Comparison of ENCODE assay signal across 12 cellular contexts in genomic region chr5:169160405-169160901, GRCh38.
DNase-seq lines count a peak whose midpoint lies in the region; ATAC-seq and TF ChIP-seq lines count a peak whose summit lies in the region.
"Had no signal": no experiment of that assay in that cellular context is flagged by ENCODE, and none has a peak within 500 bp of the region (broad histone marks: within the 10 kb centered on the region; RNA-seq: fewer than 3 reads in every experiment).

No MANE protein-coding gene starts in this region.

- H3K4me3 Mint-ChIP-seq in HFFc6: peak overlapping the region; percentile 59; the same call in 1 of the 2 replicates
- no peak overlapping the region for H3K4me3 Mint-ChIP-seq in stimulated activated memory B cell treated with anti-CD40 and anti-IgM and Interleukin-4, amounts not matched to agents 10 μg/mL and 1 μg/mL and 100 μg/mL, for 72 hours
- H3K4me3 Mint-ChIP-seq: stimulated activated naive CD8-positive, alpha-beta T cell treated with anti-CD3 and anti-CD28 coated beads, Interleukin-15, amount 100 ng/mL, for 72 hours had no signal

- ATAC-seq in left lung (peak; percentile 10), GM18502 (IDR thresholded peaks at IDR 0.05; ENCODE audit: poor library complexity, unreplicated experiment) (no peak)
- no peak for ATAC-seq in stimulated activated memory B cell treated with anti-CD40 and anti-IgM and Interleukin-4, amounts not matched to agents 10 μg/mL and 1 μg/mL and 100 μg/mL, for 72 hours
- ATAC-seq: GM12878; stimulated activated naive CD8-positive, alpha-beta T cell treated with anti-CD3 and anti-CD28 coated beads, Interleukin-15, amount 100 ng/mL, for 72 hours had no signal

- H3K27ac Mint-ChIP-seq in HFFc6: peak overlapping the region; percentile 89
- H3K27ac Mint-ChIP-seq in stimulated activated memory B cell treated with anti-CD40 and anti-IgM and Interleukin-4, amounts not matched to agents 10 μg/mL and 1 μg/mL and 100 μg/mL, for 72 hours: no peak overlapping the region
- H3K27ac Mint-ChIP-seq: stimulated activated naive CD8-positive, alpha-beta T cell treated with anti-CD3 and anti-CD28 coated beads, Interleukin-15, amount 100 ng/mL, for 72 hours had no signal

- H3K27me3 ChIP-seq in left lung (no peaks in the 10 kb centered on the region), transverse colon (no peaks in the 10 kb centered on the region)

- intact Hi-C loops in left lung (cut with DNase I): no loop called here
- intact Hi-C loops in transverse colon (cut with DNase I; ENCODE audit: low total_unique reads): no loop called here

- H3K4me1 ChIP-seq in left lung (no peaks in the 10 kb centered on the region), transverse colon (peaks cover 0 to 8% (median 0%) of the 10 kb centered on the region in 4 donors)

- H3K36me3 ChIP-seq in left lung (no peaks in the 10 kb centered on the region), transverse colon (no peaks in the 10 kb centered on the region)

- H3K27ac ChIP-seq in left lung (peak overlapping the region in 1 of 2 donors; percentile 18), transverse colon (peak overlapping the region; percentile 29 to 47 (median 40))

- in situ Hi-C loops in astrocyte of the spinal cord (cut with HindIII; ENCODE audit: low sequenced_read_pairs): no loop called here
- in situ Hi-C loops in transverse colon (cut with MboI; ENCODE audit: low pct_ligation_motif_present in 1 of 4, low pct_unique_long_range_greater_than_20kb in 1 of 4, low sequenced_read_pairs in 3 of 4): no loop called here

- H3K27me3 Mint-ChIP-seq in HFFc6 (ENCODE audit: insufficient read depth): peaks cover 13% of the 10 kb centered on the region
- H3K27me3 Mint-ChIP-seq in stimulated activated memory B cell treated with anti-CD40 and anti-IgM and Interleukin-4, amounts not matched to agents 10 μg/mL and 1 μg/mL and 100 μg/mL, for 72 hours: peaks cover 8% of the 10 kb centered on the region
- H3K27me3 Mint-ChIP-seq: stimulated activated naive CD8-positive, alpha-beta T cell treated with anti-CD3 and anti-CD28 coated beads, Interleukin-15, amount 100 ng/mL, for 72 hours had no signal

- 65 to 71% methylated on average over 6 of the region's 6 CpGs for WGBS in transverse colon (ENCODE audit: low coverage in 1 of 2), 2 donors

- peaks cover 31% of the 10 kb centered on the region for H3K9me3 Mint-ChIP-seq in HFFc6
- H3K9me3 Mint-ChIP-seq in stimulated activated memory B cell treated with anti-CD40 and anti-IgM and Interleukin-4, amounts not matched to agents 10 μg/mL and 1 μg/mL and 100 μg/mL, for 72 hours: peaks cover 9% of the 10 kb centered on the region

- DNase-seq in HFFc6: peak; percentile 14
- DNase-seq in astrocyte of the spinal cord (ENCODE audit: low read depth, low spot score): peak; percentile 8
- DNase-seq in left lung: no peak
- no peak for DNase-seq in transverse colon
- no peak for DNase-seq in cerebellar cortex (ENCODE audit: low spot score)
- DNase-seq in pons (ENCODE audit: low spot score): no peak
- DNase-seq: cortex of kidney; NCI-H1436; stimulated activated naive CD8-positive, alpha-beta T cell treated with anti-CD3 and anti-CD28 coated beads, Interleukin-15, amount 100 ng/mL, for 72 hours had no signal

- peaks cover 26% of the 10 kb centered on the region for H3K36me3 Mint-ChIP-seq in HFFc6 (ENCODE audit: low read depth)
- H3K36me3 Mint-ChIP-seq in stimulated activated memory B cell treated with anti-CD40 and anti-IgM and Interleukin-4, amounts not matched to agents 10 μg/mL and 1 μg/mL and 100 μg/mL, for 72 hours: peaks cover 5% of the 10 kb centered on the region

- no peak overlapping the region for H3K4me3 ChIP-seq in astrocyte of the spinal cord (ENCODE audit: low read depth, low read length)
- no peak overlapping the region for H3K4me3 ChIP-seq in left lung
- H3K4me3 ChIP-seq in transverse colon: no peak overlapping the region
- H3K4me3 ChIP-seq: GM12878 had no signal

- peaks cover 44% of the 10 kb centered on the region for H3K4me1 Mint-ChIP-seq in HFFc6 (ENCODE audit: low read depth)
- H3K4me1 Mint-ChIP-seq in stimulated activated memory B cell treated with anti-CD40 and anti-IgM and Interleukin-4, amounts not matched to agents 10 μg/mL and 1 μg/mL and 100 μg/mL, for 72 hours: no peaks in the 10 kb centered on the region
- H3K4me1 Mint-ChIP-seq: stimulated activated naive CD8-positive, alpha-beta T cell treated with anti-CD3 and anti-CD28 coated beads, Interleukin-15, amount 100 ng/mL, for 72 hours had no signal

- no peak for TF ChIP-seq POLR2A in transverse colon (IDR thresholded peaks at IDR 0.05)

- peaks cover 0 to 25% of the 10 kb centered on the region in 2 donors for H3K9me3 ChIP-seq in left lung
- H3K9me3 ChIP-seq in transverse colon: peaks cover 4 to 10% of the 10 kb centered on the region in 2 donors

- TF ChIP-seq EP300 in transverse colon (IDR thresholded peaks at IDR 0.05; ENCODE audit: low read depth): no peak

- TF ChIP-seq CTCF in HFFc6 (IDR thresholded peaks at IDR 0.05) (peak; percentile 59), astrocyte of the spinal cord (IDR thresholded peaks at IDR 0.05; ENCODE audit: low read depth, low read length) (peak; percentile 24), left lung (IDR thresholded peaks at IDR 0.05) (no peak), transverse colon (IDR thresholded peaks at IDR 0.05) (no peak)

Comparison
In these comparisons a context has a peak if more than half of its experiments do, and no peak if none do; other contexts are left out.
1. DNase-seq: peak in HFFc6 (single experiment) and astrocyte of the spinal cord (single experiment); none in left lung (0 of 2), transverse colon (single experiment), cerebellar cortex (single experiment) and pons (single experiment).
2. CTCF ChIP-seq: peak in HFFc6 (single experiment) and astrocyte of the spinal cord (single experiment); none in left lung (0 of 2) and transverse colon (0 of 5).